ENCODE assay signal across 11 cellular contexts in genomic region chr1:245771521-245772281, GRCh38.
DNase-seq lines count a peak whose midpoint lies in the region; ATAC-seq and TF ChIP-seq lines count a peak whose summit lies in the region.
"Had no signal": no experiment of that assay in that cellular context is flagged by ENCODE, and none has a peak within 500 bp of the region (broad histone marks: within the 10 kb centered on the region; RNA-seq: fewer than 3 reads in every experiment).

No MANE protein-coding gene starts in this region.

- H3K27ac Mint-ChIP-seq in MCF 10A (ENCODE audit: low read depth, unreplicated experiment): no peak overlapping the region
- H3K27ac Mint-ChIP-seq: activated B cell treated with CpG ODN at 0.5 μM for 24 hours; activated T-cell treated with anti-CD3 and anti-CD28 coated beads, Interleukin-2, amount 50 U/mL, for 72 hours had no signal

- intact Hi-C loops in MCF 10A (cut with micrococcal nuclease): no loop called here
- intact Hi-C loops in breast epithelium (cut with DNase I; ENCODE audit: low total_unique reads): no loop called here
- intact Hi-C loops in right cardiac atrium (cut with DNase I): no loop called here

- H3K27me3 ChIP-seq in breast epithelium: no peaks in the 10 kb centered on the region
- no peaks in the 10 kb centered on the region for H3K27me3 ChIP-seq in right cardiac atrium (ENCODE audit: control insufficient read depth, insufficient read depth)

- DNase-seq in MCF 10A (ENCODE audit: unreplicated experiment) (peak; percentile 62), breast epithelium (ENCODE audit: low spot score in 2 of 2) (no peak), astrocyte of the hippocampus (ENCODE audit: low read depth, low spot score) (peak; percentile 90), right cardiac atrium (no peak), smooth muscle cell of the brain vasculature (ENCODE audit: low read depth, low spot score) (peak; percentile 63), NCI-H2227 (lab: John Stamatoyannopoulos, UW; ENCODE audit: unreplicated experiment) (no peak), COR-L47 (lab: John Stamatoyannopoulos, UW) (no peak)
- no peak for DNase-seq in stimulated activated naive CD4-positive, alpha-beta T cell treated with Interleukin-2 at 50 U/mL for 16 hours (lab: John Stamatoyannopoulos, UW)
- DNase-seq: activated B cell treated with CpG ODN at 0.5 μM for 24 hours; activated T-cell treated with anti-CD3 and anti-CD28 coated beads, Interleukin-2, amount 50 U/mL, for 72 hours; H7 had no signal

- no peak overlapping the region for H3K4me3 Mint-ChIP-seq in MCF 10A (ENCODE audit: unreplicated experiment)
- H3K4me3 Mint-ChIP-seq: activated B cell treated with CpG ODN at 0.5 μM for 24 hours; activated T-cell treated with anti-CD3 and anti-CD28 coated beads, Interleukin-2, amount 50 U/mL, for 72 hours had no signal

- BruUV-seq in MCF 10A (replicated peaks; lab: Mats Ljungman, UMichigan): no TSS peak

- H3K27ac ChIP-seq in breast epithelium (no peak overlapping the region), right cardiac atrium (ENCODE audit: low read length) (no peak overlapping the region)

- no peak for TF ChIP-seq POLR2A in breast epithelium (IDR thresholded peaks at IDR 0.05)

- CTCF ChIA-PET in MCF 10A (lab: Yijun Ruan, JAX): interaction anchor here (0.6 to 1.3 kb wide), 2 partner anchors 12 to 1163 kb away, joined by 4 to 6 read pairs; no protein-coding TSS in a partner anchor

- peak; percentile 91 for ATAC-seq in right cardiac atrium
- ATAC-seq: activated T-cell treated with anti-CD3 and anti-CD28 coated beads, Interleukin-2, amount 50 U/mL, for 72 hours had no signal

- H3K4me1 Mint-ChIP-seq in MCF 10A (ENCODE audit: insufficient read depth, unreplicated experiment): peaks cover 11% of the 10 kb centered on the region
- H3K4me1 Mint-ChIP-seq: activated B cell treated with CpG ODN at 0.5 μM for 24 hours had no signal

- H3K4me3 ChIP-seq in breast epithelium (no peak overlapping the region), right cardiac atrium (ENCODE audit: low read length) (no peak overlapping the region)

- H3K9me3 Mint-ChIP-seq in MCF 10A (ENCODE audit: unreplicated experiment): no peaks in the 10 kb centered on the region
- H3K9me3 Mint-ChIP-seq: activated B cell treated with CpG ODN at 0.5 μM for 24 hours; activated T-cell treated with anti-CD3 and anti-CD28 coated beads, Interleukin-2, amount 50 U/mL, for 72 hours had no signal

- no peaks in the 10 kb centered on the region for H3K4me1 ChIP-seq in breast epithelium
- no peaks in the 10 kb centered on the region for H3K4me1 ChIP-seq in right cardiac atrium (ENCODE audit: control insufficient read depth, insufficient read depth, low read length)

- POLR2A ChIA-PET in MCF 10A (lab: Yijun Ruan, JAX): interaction anchor here (1.1 kb wide), 1 partner anchor 16 kb away, joined by 3 read pairs; no protein-coding TSS in a partner anchor

- no peaks in the 10 kb centered on the region for H3K36me3 ChIP-seq in breast epithelium

- H3K9me3 ChIP-seq in breast epithelium: no peaks in the 10 kb centered on the region
- no peaks in the 10 kb centered on the region for H3K9me3 ChIP-seq in right cardiac atrium (ENCODE audit: control insufficient read depth, low read length)

- peaks cover 6% of the 10 kb centered on the region for H3K36me3 Mint-ChIP-seq in MCF 10A (ENCODE audit: insufficient read depth, unreplicated experiment)

- WGBS in right cardiac atrium: 57% methylated on average over 5 of the region's 5 CpGs

- no peak for TF ChIP-seq CTCF in MCF 10A (IDR thresholded peaks at IDR 0.05; ENCODE audit: unreplicated experiment)
- TF ChIP-seq CTCF in breast epithelium (IDR thresholded peaks at IDR 0.05): no peak

- no peaks in the 10 kb centered on the region for H3K27me3 Mint-ChIP-seq in MCF 10A (ENCODE audit: insufficient read depth, unreplicated experiment)
- H3K27me3 Mint-ChIP-seq: activated B cell treated with CpG ODN at 0.5 μM for 24 hours had no signal

Comparison
In these comparisons a context has a peak if more than half of its experiments do, and no peak if none do; other contexts are left out.
1. DNase-seq: peak in MCF 10A (single experiment), astrocyte of the hippocampus (single experiment) and smooth muscle cell of the brain vasculature (single experiment); none in breast epithelium (0 of 2), right cardiac atrium (0 of 3), stimulated activated naive CD4-positive, alpha-beta T cell treated with Interleukin-2 at 50 U/mL for 16 hours (single experiment), NCI-H2227 (single experiment) and COR-L47 (single experiment).